In genomic region chr4:41619161-41619560, GRCh38 we compare ENCODE assay signal across 25 cellular contexts.
"Had no signal": no experiment of that assay in that cellular context is flagged by ENCODE, and none has a peak within 500 bp of the region (broad histone marks: within the 10 kb centered on the region; RNA-seq: fewer than 3 reads in every experiment).

No MANE protein-coding gene starts in this region.

- ATAC-seq: activated naive CD4-positive, alpha-beta T cell treated with anti-CD3 and anti-CD28 coated beads, Interleukin-2, amount 50 U/mL, for 72 hours; activated T-cell treated with anti-CD3 and anti-CD28 coated beads, Interleukin-2, amount 50 U/mL, for 4 hours; activated T-helper 17 cell treated with anti-CD3 and anti-CD28 coated beads, Interleukin-2, amount 50 U/mL, for 72 hours; left lobe of liver; lower lobe of right lung; natural killer cell; right cardiac atrium had no signal

- H3K27me3 Mint-ChIP-seq: activated CD4-positive, alpha-beta memory T cell treated with anti-CD3 and anti-CD28 coated beads, Interleukin-2, amount 10 ng/mL, durations not matched to agents 7 days and 5 days; activated CD4-positive, alpha-beta T cell treated with anti-CD3 and anti-CD28 coated beads, Interleukin-2, amount 10 ng/mL, durations not matched to agents 7 days and 5 days had no signal

- H3K4me3 Mint-ChIP-seq: activated CD4-positive, alpha-beta memory T cell treated with anti-CD3 and anti-CD28 coated beads, Interleukin-2, amount 10 ng/mL, durations not matched to agents 7 days and 5 days; activated CD4-positive, alpha-beta T cell treated with anti-CD3 and anti-CD28 coated beads, Interleukin-2, amount 10 ng/mL, durations not matched to agents 7 days and 5 days; activated T-cell treated with anti-CD3 and anti-CD28 coated beads, Interleukin-2, amount 50 U/mL, for 4 hours; activated T-helper 17 cell treated with anti-CD3 and anti-CD28 coated beads, Interleukin-2, amount 50 U/mL, for 72 hours; dendritic cell treated with granulocyte-macrophage colony-stimulating factor and Interleukin-4, amounts not matched to agents 40 ng/mL and 50 ng/mL, for 4 days; natural killer cell; T-helper 1 cell treated with Interleukin-12 subunit alpha and Interleukin-12 subunit beta and Interleukin-4 antibody, amounts not matched to agents 30 μg/mL and 1 μg/mL, for 36 hours had no signal

- H3K4me3 ChIP-seq: breast epithelium, lower lobe of right lung, tibial nerve had no signal

- H3K4me1 Mint-ChIP-seq: activated CD4-positive, alpha-beta memory T cell treated with anti-CD3 and anti-CD28 coated beads, Interleukin-2, amount 10 ng/mL, durations not matched to agents 7 days and 5 days; activated CD4-positive, alpha-beta T cell treated with anti-CD3 and anti-CD28 coated beads, Interleukin-2, amount 10 ng/mL, durations not matched to agents 7 days and 5 days; activated T-helper 17 cell treated with anti-CD3 and anti-CD28 coated beads, Interleukin-2, amount 50 U/mL, for 72 hours; natural killer cell had no signal

- DNase-seq: activated CD4-positive, alpha-beta memory T cell treated with anti-CD3 and anti-CD28 coated beads, Interleukin-2, amount 10 ng/mL, durations not matched to agents 7 days and 5 days; activated CD4-positive, alpha-beta T cell treated with anti-CD3 and anti-CD28 coated beads for 1 hour; activated CD4-positive, alpha-beta T cell treated with anti-CD3 and anti-CD28 coated beads, Interleukin-2, amount 10 ng/mL, durations not matched to agents 7 days and 5 days; activated CD8-positive, alpha-beta memory T cell treated with anti-CD3 and anti-CD28 coated beads, Interleukin-2, amount 50 U/mL, for 48 hours; activated T-cell treated with anti-CD3 and anti-CD28 coated beads, Interleukin-2, amount 50 U/mL, for 4 hours; central memory CD4-positive, alpha-beta T cell; glutamatergic neuron; kidney glomerular epithelial cell; lower lobe of right lung; mesenchymal stem cell; natural killer cell; stimulated activated CD4-positive, alpha-beta T cell treated with anti-CD3 and anti-CD28 coated beads, Interleukin-2, amount 100 ng/mL, for 48 hours; stimulated activated naive CD4-positive, alpha-beta T cell treated with Interleukin-2 at 50 U/mL for 16 hours; SW 1271 had no signal

- H3K4me1 ChIP-seq: breast epithelium, lower lobe of right lung had no signal

- H3K36me3 Mint-ChIP-seq: activated naive CD4-positive, alpha-beta T cell treated with anti-CD3 and anti-CD28 coated beads, Interleukin-2, amount 50 U/mL, for 72 hours; natural killer cell had no signal

- H3K27ac ChIP-seq: breast epithelium, lower lobe of right lung had no signal

- H3K27ac Mint-ChIP-seq: activated CD4-positive, alpha-beta memory T cell treated with anti-CD3 and anti-CD28 coated beads, Interleukin-2, amount 10 ng/mL, durations not matched to agents 7 days and 5 days; activated CD4-positive, alpha-beta T cell treated with anti-CD3 and anti-CD28 coated beads, Interleukin-2, amount 10 ng/mL, durations not matched to agents 7 days and 5 days; activated naive CD4-positive, alpha-beta T cell treated with anti-CD3 and anti-CD28 coated beads, Interleukin-2, amount 50 U/mL, for 72 hours; activated T-helper 17 cell treated with anti-CD3 and anti-CD28 coated beads, Interleukin-2, amount 50 U/mL, for 72 hours; dendritic cell treated with granulocyte-macrophage colony-stimulating factor and Interleukin-4, amounts not matched to agents 40 ng/mL and 50 ng/mL, for 4 days; natural killer cell; T-helper 1 cell treated with Interleukin-12 subunit alpha and Interleukin-12 subunit beta and Interleukin-4 antibody, amounts not matched to agents 30 μg/mL and 1 μg/mL, for 36 hours had no signal

- FAIRE-seq: endometrium, frontal cortex, urothelium cell line had no signal

- H3K36me3 ChIP-seq: breast epithelium had no signal

- H3K9me3 ChIP-seq: breast epithelium, lower lobe of right lung, tibial nerve had no signal

- H3K9me3 Mint-ChIP-seq: activated CD4-positive, alpha-beta memory T cell treated with anti-CD3 and anti-CD28 coated beads, Interleukin-2, amount 10 ng/mL, durations not matched to agents 7 days and 5 days; activated CD4-positive, alpha-beta T cell treated with anti-CD3 and anti-CD28 coated beads, Interleukin-2, amount 10 ng/mL, durations not matched to agents 7 days and 5 days; dendritic cell treated with granulocyte-macrophage colony-stimulating factor and Interleukin-4, amounts not matched to agents 40 ng/mL and 50 ng/mL, for 4 days; T-helper 1 cell treated with Interleukin-12 subunit alpha and Interleukin-12 subunit beta and Interleukin-4 antibody, amounts not matched to agents 30 μg/mL and 1 μg/mL, for 36 hours had no signal

- H3K27me3 ChIP-seq: breast epithelium, tibial nerve had no signal
